28 cellular contexts compared by ENCODE assay signal in the genomic region with DNA sequence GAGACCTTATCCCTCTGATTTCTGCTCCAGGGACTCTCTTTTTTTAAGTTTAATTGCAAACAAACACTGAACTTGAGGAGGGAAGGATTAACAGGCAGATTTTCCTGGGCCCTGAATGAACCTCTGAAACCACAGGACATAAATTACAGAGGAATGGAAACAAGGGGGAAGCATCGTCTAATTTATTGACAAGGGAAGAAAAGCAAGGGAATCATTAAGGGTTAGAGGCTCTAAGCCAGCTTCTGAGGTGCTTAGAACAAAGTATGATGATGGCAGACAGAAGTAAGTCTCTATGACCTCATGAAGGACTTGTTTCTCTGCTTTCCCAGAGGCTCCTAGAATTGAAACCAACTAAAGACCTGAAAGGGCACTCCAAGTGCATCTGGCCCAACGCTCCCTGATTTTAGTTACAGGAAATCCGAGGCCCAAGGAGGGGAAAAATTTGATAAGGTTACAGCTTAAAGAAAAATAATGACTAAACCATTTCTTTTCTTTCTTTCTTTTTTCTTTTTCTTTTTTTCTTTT.
"Had no signal": no experiment of that assay in that cellular context is flagged by ENCODE, and none has a peak within 500 bp of the region (broad histone marks: within the 10 kb centered on the region; RNA-seq: fewer than 3 reads in every experiment).

No MANE protein-coding gene starts in this region.

- H3K36me3 Mint-ChIP-seq: activated CD4-positive, alpha-beta memory T cell treated with anti-CD3 and anti-CD28 coated beads for 36 hours; activated naive CD8-positive, alpha-beta T cell treated with anti-CD3 and anti-CD28 coated beads for 36 hours; naive thymus-derived CD4-positive, alpha-beta T cell; neural progenitor cell had no signal

- H3K4me1 ChIP-seq: neural progenitor cell, suprapubic skin had no signal

- H3K4me3 ChIP-seq: adrenal gland, left lung, lung, neural progenitor cell, spleen, suprapubic skin, tibial artery had no signal

- H3K4me1 Mint-ChIP-seq: activated CD4-positive, alpha-beta T cell treated with anti-CD3 and anti-CD28 coated beads, Interleukin-2, amount 10 ng/mL, durations not matched to agents 24 days and 14 days; activated naive CD8-positive, alpha-beta T cell treated with anti-CD3 and anti-CD28 coated beads for 36 hours; naive thymus-derived CD4-positive, alpha-beta T cell; neural progenitor cell; T-helper 17 cell had no signal

- H3K4me3 Mint-ChIP-seq: activated CD4-positive, alpha-beta memory T cell treated with anti-CD3 and anti-CD28 coated beads for 36 hours; activated CD4-positive, alpha-beta T cell treated with anti-CD3 and anti-CD28 coated beads, Interleukin-2, amount 10 ng/mL, durations not matched to agents 24 days and 14 days; activated naive CD4-positive, alpha-beta T cell treated with anti-CD3 and anti-CD28 coated beads for 36 hours; activated naive CD8-positive, alpha-beta T cell treated with anti-CD3 and anti-CD28 coated beads for 36 hours; activated T-helper 1 cell treated with anti-CD3 and anti-CD28 coated beads, Interleukin-12 subunit alpha, Interleukin-12 subunit beta, Interleukin-2, Interleukin-4 antibody, amounts not matched to agents 30 ng/mL and 10 ng/mL and 1 ng/mL, durations not matched to agents 14 hours and 24 hours and 36 hours; naive thymus-derived CD4-positive, alpha-beta T cell; neural progenitor cell; T-helper 17 cell had no signal

- H3K36me3 ChIP-seq: adrenal gland, brain microvascular endothelial cell, left lung, neural progenitor cell, spleen, suprapubic skin, tibial artery, WERI-Rb-1 had no signal

- H3K9me3 ChIP-seq: adrenal gland, left lung, spleen, suprapubic skin, tibial artery had no signal

- ATAC-seq: activated CD4-positive, CD25-positive, alpha-beta regulatory T cell treated with anti-CD3 and anti-CD28 coated beads, Interleukin-2, amount 50 U/mL, for 24 hours; esophagus mucosa; left lung; naive thymus-derived CD4-positive, alpha-beta T cell; T-helper 17 cell had no signal

- H3K27ac Mint-ChIP-seq: activated CD4-positive, alpha-beta memory T cell treated with anti-CD3 and anti-CD28 coated beads for 36 hours; activated CD4-positive, alpha-beta T cell treated with anti-CD3 and anti-CD28 coated beads, Interleukin-2, amount 10 ng/mL, durations not matched to agents 24 days and 14 days; activated naive CD4-positive, alpha-beta T cell treated with anti-CD3 and anti-CD28 coated beads for 36 hours; activated naive CD8-positive, alpha-beta T cell treated with anti-CD3 and anti-CD28 coated beads for 36 hours; activated T-helper 1 cell treated with anti-CD3 and anti-CD28 coated beads, Interleukin-12 subunit alpha, Interleukin-12 subunit beta, Interleukin-2, Interleukin-4 antibody, amounts not matched to agents 30 ng/mL and 10 ng/mL and 1 ng/mL, durations not matched to agents 14 hours and 24 hours and 36 hours; naive thymus-derived CD4-positive, alpha-beta T cell; neural progenitor cell; T-helper 17 cell had no signal

- H3K9me3 Mint-ChIP-seq: activated CD4-positive, alpha-beta memory T cell treated with anti-CD3 and anti-CD28 coated beads for 36 hours; activated CD4-positive, alpha-beta T cell treated with anti-CD3 and anti-CD28 coated beads, Interleukin-2, amount 10 ng/mL, durations not matched to agents 24 days and 14 days; activated naive CD4-positive, alpha-beta T cell treated with anti-CD3 and anti-CD28 coated beads for 36 hours; activated naive CD8-positive, alpha-beta T cell treated with anti-CD3 and anti-CD28 coated beads for 36 hours; activated T-helper 1 cell treated with anti-CD3 and anti-CD28 coated beads, Interleukin-12 subunit alpha, Interleukin-12 subunit beta, Interleukin-2, Interleukin-4 antibody, amounts not matched to agents 30 ng/mL and 10 ng/mL and 1 ng/mL, durations not matched to agents 14 hours and 24 hours and 36 hours; neural progenitor cell had no signal

- H3K27me3 ChIP-seq: adrenal gland, brain microvascular endothelial cell, left lung, neural progenitor cell, suprapubic skin, tibial artery had no signal

- H3K27ac ChIP-seq: brain microvascular endothelial cell, left lung, neural progenitor cell, suprapubic skin, tibial artery, WERI-Rb-1 had no signal

- DNase-seq: activated CD4-positive, alpha-beta memory T cell treated with anti-CD3 and anti-CD28 coated beads for 36 hours; activated CD4-positive, alpha-beta T cell treated with anti-CD3 and anti-CD28 coated beads, Interleukin-2, amount 10 ng/mL, durations not matched to agents 24 days and 14 days; activated CD8-positive, alpha-beta memory T cell treated with anti-CD3 and anti-CD28 coated beads, Interleukin-2, amount 50 U/mL, for 4 hours; activated effector memory CD4-positive, alpha-beta T cell treated with anti-CD3 and anti-CD28 coated beads, Interleukin-2, amount 50 U/mL, for 16 hours; activated naive CD4-positive, alpha-beta T cell treated with anti-CD3 and anti-CD28 coated beads for 36 hours; activated naive CD8-positive, alpha-beta T cell treated with anti-CD3 and anti-CD28 coated beads for 36 hours; activated T-cell treated with anti-CD3 and anti-CD28 coated beads, Interleukin-2, amount 50 U/mL, for 1 hour; adrenal gland; aorta; brain microvascular endothelial cell; kidney glomerular epithelial cell; left lung; naive thymus-derived CD4-positive, alpha-beta T cell; occipital lobe; posterior cingulate gyrus; right cardiac atrium; spleen; stimulated activated naive CD4-positive, alpha-beta T cell; T-helper 17 cell; T1000; tibial artery; WERI-Rb-1 had no signal
